ENCODE assay signal across 8 cellular contexts in the genomic region with DNA sequence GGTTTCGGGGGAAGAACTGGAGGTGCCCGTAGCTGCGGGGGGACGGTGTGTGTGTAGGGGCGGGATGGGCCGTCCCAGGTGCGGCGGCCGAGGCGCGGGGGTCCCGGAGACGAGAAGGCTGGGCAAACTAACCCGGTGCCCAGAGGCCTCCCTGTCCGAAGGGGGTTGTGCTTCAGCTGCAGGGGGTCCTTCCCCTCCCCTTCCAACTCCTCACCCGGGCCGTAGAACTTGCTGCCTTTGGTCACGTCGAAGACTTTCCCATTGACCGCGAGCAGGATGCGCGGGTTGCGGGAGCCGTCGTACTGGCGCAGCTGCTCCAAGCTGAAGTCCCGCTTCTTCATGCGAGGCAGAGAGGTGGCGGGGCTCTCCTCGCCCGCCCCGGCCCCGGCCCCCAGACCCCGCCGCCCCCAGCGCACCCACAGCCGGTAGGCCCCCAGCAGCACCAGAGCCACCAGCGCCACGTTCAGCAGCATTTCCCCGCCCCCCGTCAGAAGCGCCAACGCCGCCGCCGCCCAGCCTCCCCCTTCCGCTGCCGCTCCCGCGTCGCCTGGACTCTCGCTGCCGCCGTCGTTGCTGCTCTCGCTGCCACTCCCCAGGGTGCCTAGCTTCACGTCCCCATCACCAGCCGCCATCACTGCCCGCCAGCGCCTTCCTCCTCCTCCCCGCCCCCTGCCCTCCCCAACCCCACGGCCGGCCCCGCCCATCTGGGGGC. TPM values are rescaled to one million over a fixed set of nuclear protein-coding genes. Genes with fewer than 3 reads are reported as not detected.
DNase-seq lines count a peak whose midpoint lies in the region; ATAC-seq and TF ChIP-seq lines count a peak whose summit lies in the region.

A gene with protein sequence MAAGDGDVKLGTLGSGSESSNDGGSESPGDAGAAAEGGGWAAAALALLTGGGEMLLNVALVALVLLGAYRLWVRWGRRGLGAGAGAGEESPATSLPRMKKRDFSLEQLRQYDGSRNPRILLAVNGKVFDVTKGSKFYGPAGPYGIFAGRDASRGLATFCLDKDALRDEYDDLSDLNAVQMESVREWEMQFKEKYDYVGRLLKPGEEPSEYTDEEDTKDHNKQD (minus strand): TSS at position 655 of the 712 bp plus-strand sequence. CDS start 23 bp downstream, at position 632.

- peaks cover 53% of the 10 kb centered on the region for H3K79me2 ChIP-seq in MM.1S (ENCODE audit: low read length)

- peak; percentile 7 for ATAC-seq in GM21717 (IDR thresholded peaks at IDR 0.05; ENCODE audit: unreplicated experiment)
- no peak for ATAC-seq in activated naive CD8-positive, alpha-beta T cell treated with anti-CD3 and anti-CD28 coated beads, Interleukin-2, amount 10 ng/mL, durations not matched to agents 7 days and 5 days (ENCODE audit: low read depth)

- H3K4me1 ChIP-seq in MM.1S (ENCODE audit: low read length) = peaks cover 10% of the 10 kb centered on the region; the same call in 1 of the 2 replicates
- H3K4me1 ChIP-seq in right atrium auricular region = peaks cover 0 to 29% of the 10 kb centered on the region in 2 donors
- H3K4me1 ChIP-seq in rectal smooth muscle tissue (ENCODE audit: control insufficient read depth, insufficient read depth, low read length) = peaks cover 5% of the 10 kb centered on the region

- no peak for TF ChIP-seq CTCF in GM06990 (IDR thresholded peaks at IDR 0.05; ENCODE audit: insufficient read depth, low read length, poor library complexity, severe bottlenecking)
- no peak for TF ChIP-seq CTCF in MM.1S (IDR thresholded peaks at IDR 0.05; ENCODE audit: low read length)
- no peak for TF ChIP-seq CTCF in right atrium auricular region (IDR thresholded peaks at IDR 0.05)

- peaks cover 31% of the 10 kb centered on the region for H3K4me1 Mint-ChIP-seq in activated naive CD8-positive, alpha-beta T cell treated with anti-CD3 and anti-CD28 coated beads, Interleukin-2, amount 10 ng/mL, durations not matched to agents 7 days and 5 days

- H2AFZ ChIP-seq in MM.1S (ENCODE audit: low read length) = peak within 1 kb of the TSS; percentile 95

- no peak for DNase-seq in GM06990 (ENCODE audit: extremely low read depth, insufficient read length)
- peak; percentile 34 for DNase-seq in MM.1S
- no peak for DNase-seq in activated naive CD8-positive, alpha-beta T cell treated with anti-CD3 and anti-CD28 coated beads, Interleukin-2, amount 10 ng/mL, durations not matched to agents 7 days and 5 days
- DNase-seq in right atrium auricular region (ENCODE audit: low spot score) = peak; percentile 59
- no peak for DNase-seq in inferior parietal cortex (ENCODE audit: extremely low spot score)
- DNase-seq in amniotic stem cell (lab: John Stamatoyannopoulos, UW) = no peak

- no peaks in the 10 kb centered on the region for H3K36me3 ChIP-seq in GM06990 (ENCODE audit: control insufficient read depth, insufficient read depth, low read length)
- H3K36me3 ChIP-seq in MM.1S (replicated peaks; ENCODE audit: insufficient read depth, low read length) = no peaks in the 10 kb centered on the region
- H3K36me3 ChIP-seq in right atrium auricular region = no peaks in the 10 kb centered on the region
- no peaks in the 10 kb centered on the region for H3K36me3 ChIP-seq in rectal smooth muscle tissue (ENCODE audit: control insufficient read depth, insufficient read depth, low read length)

- H3K27ac ChIP-seq in MM.1S (ENCODE audit: low read length) (peak within 1 kb of the TSS; percentile 90), right atrium auricular region (peak within 1 kb of the TSS; percentile 97), rectal smooth muscle tissue (ENCODE audit: low read depth, low read length) (peak within 1 kb of the TSS; percentile 95)

- H3K4me2 ChIP-seq in MM.1S (ENCODE audit: low read depth, low read length) = peak within 1 kb of the TSS; percentile 98

- POLR2A ChIA-PET in activated naive CD8-positive, alpha-beta T cell treated with anti-CD3 and anti-CD28 coated beads, Interleukin-2, amount 10 ng/mL, durations not matched to agents 7 days and 5 days (lab: Charles Lee) = interaction anchor here (0.6 to 3.7 kb wide), 7 partner anchors 226 to 809 kb away, joined by 3 to 23 read pairs (median 4); a partner anchor contains a TSS

- H3K4me3 Mint-ChIP-seq in activated naive CD8-positive, alpha-beta T cell treated with anti-CD3 and anti-CD28 coated beads, Interleukin-2, amount 10 ng/mL, durations not matched to agents 7 days and 5 days = peak within 1 kb of the TSS; percentile 92

- no peaks in the 10 kb centered on the region for H4K20me1 ChIP-seq in MM.1S (ENCODE audit: insufficient read depth, low read length)

- H3F3A ChIP-seq in MM.1S (ENCODE audit: insufficient read depth, low read length) = peaks cover 5% of the 10 kb centered on the region

- H3K27me3 ChIP-seq in GM06990 (replicated peaks; ENCODE audit: control insufficient read depth, insufficient read depth, low read length) (no peaks in the 10 kb centered on the region), MM.1S (replicated peaks; ENCODE audit: insufficient read depth, low read length) (no peaks in the 10 kb centered on the region), right atrium auricular region (no peaks in the 10 kb centered on the region), rectal smooth muscle tissue (ENCODE audit: control insufficient read depth, insufficient read depth, low read length) (no peaks in the 10 kb centered on the region)

- no peaks in the 10 kb centered on the region for H3K27me3 Mint-ChIP-seq in activated naive CD8-positive, alpha-beta T cell treated with anti-CD3 and anti-CD28 coated beads, Interleukin-2, amount 10 ng/mL, durations not matched to agents 7 days and 5 days

- peak within 1 kb of the TSS; percentile 95 for H3K4me3 ChIP-seq in GM06990 (replicated peaks; ENCODE audit: low read depth, low read length)
- H3K4me3 ChIP-seq in MM.1S (ENCODE audit: low read length) = peak within 1 kb of the TSS; percentile 75
- peak within 1 kb of the TSS; percentile 92 to 96 for H3K4me3 ChIP-seq in right atrium auricular region
- H3K4me3 ChIP-seq in rectal smooth muscle tissue (ENCODE audit: low read length) = peak within 1 kb of the TSS; percentile 91

- H3K36me3 Mint-ChIP-seq in activated naive CD8-positive, alpha-beta T cell treated with anti-CD3 and anti-CD28 coated beads, Interleukin-2, amount 10 ng/mL, durations not matched to agents 7 days and 5 days = peaks cover 21% of the 10 kb centered on the region

- no peaks in the 10 kb centered on the region for H3K9me3 ChIP-seq in MM.1S (replicated peaks; ENCODE audit: insufficient read depth, low read length)
- no peaks in the 10 kb centered on the region for H3K9me3 ChIP-seq in right atrium auricular region

- no peaks in the 10 kb centered on the region for H3K9me3 Mint-ChIP-seq in activated naive CD8-positive, alpha-beta T cell treated with anti-CD3 and anti-CD28 coated beads, Interleukin-2, amount 10 ng/mL, durations not matched to agents 7 days and 5 days

- H3K27ac Mint-ChIP-seq in activated naive CD8-positive, alpha-beta T cell treated with anti-CD3 and anti-CD28 coated beads, Interleukin-2, amount 10 ng/mL, durations not matched to agents 7 days and 5 days = peak within 1 kb of the TSS; percentile 92

- no peaks in the 10 kb centered on the region for H3K9me2 ChIP-seq in MM.1S (replicated peaks; ENCODE audit: insufficient read depth, low read length)

- H3K9ac ChIP-seq in MM.1S (ENCODE audit: low read length) = peak within 1 kb of the TSS; percentile 78
- peak within 1 kb of the TSS; percentile 71 for H3K9ac ChIP-seq in rectal smooth muscle tissue (ENCODE audit: low read length)

RNA-seq across cellular contexts. Expression of the gene that starts here (rescaled TPM):
- total RNA-seq in activated naive CD8-positive, alpha-beta T cell treated with anti-CD3 and anti-CD28 coated beads, Interleukin-2, amount 10 ng/mL, durations not matched to agents 7 days and 5 days = 10 to 100 TPM; 44.5 to 47.1 TPM
- 10 to 100 TPM; 21.2 to 36.3 TPM for total RNA-seq in right atrium auricular region

Comparison
In these comparisons a context has a peak if more than half of its experiments do, and no peak if none do; other contexts are left out.
1. DNase-seq: peak in MM.1S (single experiment) and right atrium auricular region (single experiment); none in GM06990 (single experiment), activated naive CD8-positive, alpha-beta T cell treated with anti-CD3 and anti-CD28 coated beads, Interleukin-2, amount 10 ng/mL, durations not matched to agents 7 days and 5 days (single experiment), inferior parietal cortex (single experiment) and amniotic stem cell (single experiment).
2. Peak in every context shown above with its lines, with median percentiles within 50 percentile points of each other: H3K4me3 ChIP-seq and H3K27ac ChIP-seq.